ENCODE assay signal across 8 cellular contexts in the genomic region with DNA sequence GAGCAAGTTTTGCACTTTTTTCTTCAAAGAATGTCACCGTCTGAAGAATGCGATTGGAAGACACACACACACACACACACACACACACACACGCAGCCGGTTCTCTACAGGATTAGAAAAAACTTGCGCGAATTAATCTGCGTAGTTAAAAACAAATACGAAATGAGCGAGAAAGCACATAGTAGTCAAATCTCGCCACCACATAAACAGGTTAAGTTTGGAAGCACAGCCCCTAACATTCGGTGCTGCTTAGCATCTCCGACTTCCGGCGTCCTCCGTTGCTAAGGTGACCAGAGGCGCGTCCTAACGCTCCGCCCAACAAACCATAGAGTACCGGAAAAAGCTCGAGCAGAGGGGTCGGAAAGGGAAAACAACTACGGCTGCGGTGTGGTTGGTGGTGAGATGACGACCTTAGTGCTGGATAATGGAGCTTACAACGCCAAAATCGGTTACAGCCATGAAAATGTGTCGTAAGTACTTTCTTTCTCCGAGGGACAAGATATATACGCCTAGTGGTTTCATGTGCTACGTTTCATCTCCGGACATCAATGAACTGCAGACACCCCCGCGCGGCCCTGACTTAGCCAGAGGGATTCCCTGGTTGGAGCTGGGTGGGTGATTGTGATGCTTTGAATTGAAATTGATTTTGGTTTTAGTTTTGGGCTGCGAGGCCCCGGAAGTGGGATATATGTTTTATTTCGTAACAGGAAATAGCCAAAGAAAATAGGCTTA. TPM values are rescaled to one million over a fixed set of nuclear protein-coding genes. Genes with fewer than 3 reads are reported as not detected.
DNase-seq lines count a peak whose midpoint lies in the region; ATAC-seq and TF ChIP-seq lines count a peak whose summit lies in the region.

A gene (plus strand): TSS at position 366 of the 732 bp plus-strand sequence. CDS start 37 bp downstream, at position 403.

- H3K4me1 ChIP-seq in upper lobe of left lung: peaks cover 15 to 31% (median 20%) of the 10 kb centered on the region in 4 donors

- WGBS in upper lobe of left lung, 2 donors: 0% methylated on average over 38 of the region's 38 CpGs

- TF ChIP-seq EP300 in upper lobe of left lung (IDR thresholded peaks at IDR 0.05): no peak

- DNase-seq in NCI-H1417 (lab: John Stamatoyannopoulos, UW) (peak; percentile 97 to 99 (median 97)), SW 1271 (lab: John Stamatoyannopoulos, UW) (peak; percentile 83 to 89), cardiac septum (ENCODE audit: low spot score) (peak; percentile 98), posterior cingulate gyrus (peak; percentile 86 to 99 (median 94)), upper lobe of left lung (peak; percentile 41 to 97)
- peak; percentile 91 for DNase-seq in activated naive CD8-positive, alpha-beta T cell treated with anti-CD3 and anti-CD28 coated beads, Interleukin-2, amount 50 U/mL, for 16 hours (ENCODE audit: low read depth, low spot score)

- TF ChIP-seq CTCF in GM12872 (IDR thresholded peaks at IDR 0.05; ENCODE audit: insufficient read depth, low read depth, low read length): peak; percentile 18; the same call in 1 of the 3 replicates
- peak in 3 of 6 experiments; percentile 4 to 16 (median 10) for TF ChIP-seq CTCF in upper lobe of left lung (IDR thresholded peaks at IDR 0.05)

- H3K27me3 ChIP-seq in upper lobe of left lung: no peaks in the 10 kb centered on the region

- H3K9me3 ChIP-seq in upper lobe of left lung: no peaks in the 10 kb centered on the region

- peak within 1 kb of the TSS; percentile 58 to 86 (median 73) for H3K4me3 ChIP-seq in upper lobe of left lung

- peak in 3 of 4 donors; percentile 30 to 69 (median 50) for TF ChIP-seq POLR2A in upper lobe of left lung (IDR thresholded peaks at IDR 0.05)

- peak; percentile 92 for ATAC-seq in HG02759 (IDR thresholded peaks at IDR 0.05; ENCODE audit: unreplicated experiment)
- peak; percentile 97 to 99 for ATAC-seq in upper lobe of left lung (ENCODE audit: low FRiP score in 2 of 2)

- H3K27ac ChIP-seq in upper lobe of left lung: peak within 1 kb of the TSS; percentile 59 to 85 (median 77)

- intact Hi-C loops in cardiac septum (cut with DNase I): loop anchor here (5.0 kb wide), 2 partner anchors 38 to 58 kb away; a partner anchor contains a TSS
- intact Hi-C loops in posterior cingulate gyrus (cut with DNase I): loop anchor here (1.0 kb wide), 1 partner anchor 58 kb away; a partner anchor contains a TSS

- H3K36me3 ChIP-seq in upper lobe of left lung: no peaks in the 10 kb centered on the region

RNA-seq across cellular contexts. Expression of the gene that starts here (rescaled TPM):
- total RNA-seq in cardiac septum (18.6 TPM), upper lobe of left lung (10 to 100 TPM in 4 of 6 donors, 1 to 10 TPM in 2; 3.6 to 27.7 (median 16.3) TPM)

Comparison
In these comparisons a context has a peak if more than half of its experiments do, and no peak if none do; other contexts are left out.
1. Peak in every context shown above with its lines: DNase-seq, ATAC-seq, H3K4me3 ChIP-seq and H3K27ac ChIP-seq.